Comparison of ENCODE assay signal across 8 cellular contexts in the genomic region with DNA sequence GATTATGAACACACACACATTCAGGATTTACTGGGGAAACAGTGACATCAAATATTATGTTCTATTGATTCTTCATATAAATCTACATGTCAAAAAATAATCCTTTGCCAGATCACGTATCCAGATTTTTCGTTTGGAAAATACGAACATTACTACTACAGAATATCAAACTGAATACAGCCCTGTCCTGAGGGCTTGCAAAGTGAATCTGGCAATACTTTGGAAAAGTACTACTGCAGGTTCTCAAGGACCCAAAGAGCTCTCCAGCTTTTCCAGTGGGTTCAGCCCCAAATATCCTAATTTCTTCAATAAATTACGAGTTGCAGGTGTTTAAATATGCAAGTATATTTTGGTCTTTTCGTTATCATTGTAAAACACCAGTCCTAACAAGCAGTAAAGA. TPM values are rescaled to one million over a fixed set of nuclear protein-coding genes. Genes with fewer than 3 reads are reported as not detected.
A peak's percentile ranks its signal among the peaks of the same experiment; 100 is the strongest.
DNase-seq lines count a peak whose midpoint lies in the region; ATAC-seq and TF ChIP-seq lines count a peak whose summit lies in the region.

No MANE protein-coding gene starts in this region.

- H3K27me3 ChIP-seq in brain microvascular endothelial cell (replicated peaks) (no peaks in the 10 kb centered on the region), lower lobe of right lung (ENCODE audit: low read depth) (no peaks in the 10 kb centered on the region)

- TF ChIP-seq CTCF in AG04449 (IDR thresholded peaks at IDR 0.05; ENCODE audit: insufficient read depth, low read length, missing control alignments) (no peak), brain microvascular endothelial cell (IDR thresholded peaks at IDR 0.05; ENCODE audit: low read depth, low read length, missing control alignments) (no peak), lower lobe of right lung (IDR thresholded peaks at IDR 0.05) (no peak), GM20000 (IDR thresholded peaks at IDR 0.05; ENCODE audit: extremely low read depth, missing control alignments) (no peak)

- ATAC-seq in GM19023 (IDR thresholded peaks at IDR 0.05; ENCODE audit: unreplicated experiment): peak; percentile 18
- ATAC-seq in HG03565 (IDR thresholded peaks at IDR 0.05; ENCODE audit: unreplicated experiment): peak; percentile 7
- peak in 1 of 2 donors; percentile 26 for ATAC-seq in lower lobe of right lung

- DNase-seq in AG04449 (ENCODE audit: low read depth, low spot score) (no peak), brain microvascular endothelial cell (no peak), lower lobe of right lung (no peak), GM20000 (ENCODE audit: low spot score) (no peak), KBM-7 (no peak), hippocampal formation (lab: John Stamatoyannopoulos, UW) (no peak)

- no peaks in the 10 kb centered on the region for H3K9me3 ChIP-seq in lower lobe of right lung

- H3K4me3 ChIP-seq in AG04449 (ENCODE audit: low read depth, low read length) (peak overlapping the region; percentile 88), brain microvascular endothelial cell (ENCODE audit: low read depth, low read length) (peak overlapping the region; percentile 95), lower lobe of right lung (peak overlapping the region; percentile 80)

- H3K4me1 ChIP-seq in lower lobe of right lung: peaks cover 37% of the 10 kb centered on the region

- no peaks in the 10 kb centered on the region for H3K36me3 ChIP-seq in brain microvascular endothelial cell (replicated peaks)
- no peaks in the 10 kb centered on the region for H3K36me3 ChIP-seq in lower lobe of right lung

- no peak overlapping the region for H3K27ac ChIP-seq in brain microvascular endothelial cell
- peak overlapping the region; percentile 87 for H3K27ac ChIP-seq in lower lobe of right lung

- in situ Hi-C loops in brain microvascular endothelial cell (cut with HindIII; ENCODE audit: low pct_ligation_motif_present, low sequenced_read_pairs) (no loop called here), KBM-7 (cut with MboI; ENCODE audit: low pct_unique_long_range_greater_than_20kb, low sequenced_read_pairs) (no loop called here)

- POLR2A ChIA-PET in AG04449 (lab: Yijun Ruan, JAX): no interaction called here

- intact Hi-C loops in lower lobe of right lung (cut with DNase I): no loop called here

- CTCF ChIA-PET in AG04449 (lab: Yijun Ruan, JAX): interaction anchor here (0.7 kb wide), 1 partner anchor 219 kb away, joined by 3 read pairs; no protein-coding TSS in a partner anchor

RNA-seq across cellular contexts. Expression of gene NDUFS4, which starts 0.4 kb away (rescaled TPM):
- 54.6 TPM for total RNA-seq in lower lobe of right lung
